In the genomic region with DNA sequence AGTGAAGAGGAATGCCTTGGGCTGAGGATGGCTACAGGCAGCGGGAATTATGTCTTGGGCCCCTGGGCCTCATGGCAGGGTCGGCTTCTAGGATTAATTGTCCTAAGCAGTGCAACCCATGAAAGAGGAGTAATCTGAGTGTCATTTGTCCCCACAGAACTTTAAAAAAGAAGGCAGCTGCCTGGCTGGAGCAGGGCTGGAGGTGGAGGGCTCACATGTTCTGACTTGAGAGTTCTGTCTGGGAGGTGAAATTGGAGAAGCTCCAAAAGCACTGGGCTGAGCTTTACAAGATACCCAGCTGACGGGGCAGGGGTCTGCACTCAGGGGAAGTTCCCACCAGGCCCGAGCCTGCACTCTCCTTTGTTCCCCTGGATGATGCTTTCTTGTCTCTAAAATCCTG, we compare ENCODE assay signal across 1 cellular context.
TF ChIP-seq lines count a peak whose summit lies in the region.

No MANE protein-coding gene starts in this region.

TF ChIP-seq in GM23338, 12 proteins besides CTCF, POLR2A, EP300 and RAD21 (continued from another document):
- TF ChIP-seq, protein P1, sequence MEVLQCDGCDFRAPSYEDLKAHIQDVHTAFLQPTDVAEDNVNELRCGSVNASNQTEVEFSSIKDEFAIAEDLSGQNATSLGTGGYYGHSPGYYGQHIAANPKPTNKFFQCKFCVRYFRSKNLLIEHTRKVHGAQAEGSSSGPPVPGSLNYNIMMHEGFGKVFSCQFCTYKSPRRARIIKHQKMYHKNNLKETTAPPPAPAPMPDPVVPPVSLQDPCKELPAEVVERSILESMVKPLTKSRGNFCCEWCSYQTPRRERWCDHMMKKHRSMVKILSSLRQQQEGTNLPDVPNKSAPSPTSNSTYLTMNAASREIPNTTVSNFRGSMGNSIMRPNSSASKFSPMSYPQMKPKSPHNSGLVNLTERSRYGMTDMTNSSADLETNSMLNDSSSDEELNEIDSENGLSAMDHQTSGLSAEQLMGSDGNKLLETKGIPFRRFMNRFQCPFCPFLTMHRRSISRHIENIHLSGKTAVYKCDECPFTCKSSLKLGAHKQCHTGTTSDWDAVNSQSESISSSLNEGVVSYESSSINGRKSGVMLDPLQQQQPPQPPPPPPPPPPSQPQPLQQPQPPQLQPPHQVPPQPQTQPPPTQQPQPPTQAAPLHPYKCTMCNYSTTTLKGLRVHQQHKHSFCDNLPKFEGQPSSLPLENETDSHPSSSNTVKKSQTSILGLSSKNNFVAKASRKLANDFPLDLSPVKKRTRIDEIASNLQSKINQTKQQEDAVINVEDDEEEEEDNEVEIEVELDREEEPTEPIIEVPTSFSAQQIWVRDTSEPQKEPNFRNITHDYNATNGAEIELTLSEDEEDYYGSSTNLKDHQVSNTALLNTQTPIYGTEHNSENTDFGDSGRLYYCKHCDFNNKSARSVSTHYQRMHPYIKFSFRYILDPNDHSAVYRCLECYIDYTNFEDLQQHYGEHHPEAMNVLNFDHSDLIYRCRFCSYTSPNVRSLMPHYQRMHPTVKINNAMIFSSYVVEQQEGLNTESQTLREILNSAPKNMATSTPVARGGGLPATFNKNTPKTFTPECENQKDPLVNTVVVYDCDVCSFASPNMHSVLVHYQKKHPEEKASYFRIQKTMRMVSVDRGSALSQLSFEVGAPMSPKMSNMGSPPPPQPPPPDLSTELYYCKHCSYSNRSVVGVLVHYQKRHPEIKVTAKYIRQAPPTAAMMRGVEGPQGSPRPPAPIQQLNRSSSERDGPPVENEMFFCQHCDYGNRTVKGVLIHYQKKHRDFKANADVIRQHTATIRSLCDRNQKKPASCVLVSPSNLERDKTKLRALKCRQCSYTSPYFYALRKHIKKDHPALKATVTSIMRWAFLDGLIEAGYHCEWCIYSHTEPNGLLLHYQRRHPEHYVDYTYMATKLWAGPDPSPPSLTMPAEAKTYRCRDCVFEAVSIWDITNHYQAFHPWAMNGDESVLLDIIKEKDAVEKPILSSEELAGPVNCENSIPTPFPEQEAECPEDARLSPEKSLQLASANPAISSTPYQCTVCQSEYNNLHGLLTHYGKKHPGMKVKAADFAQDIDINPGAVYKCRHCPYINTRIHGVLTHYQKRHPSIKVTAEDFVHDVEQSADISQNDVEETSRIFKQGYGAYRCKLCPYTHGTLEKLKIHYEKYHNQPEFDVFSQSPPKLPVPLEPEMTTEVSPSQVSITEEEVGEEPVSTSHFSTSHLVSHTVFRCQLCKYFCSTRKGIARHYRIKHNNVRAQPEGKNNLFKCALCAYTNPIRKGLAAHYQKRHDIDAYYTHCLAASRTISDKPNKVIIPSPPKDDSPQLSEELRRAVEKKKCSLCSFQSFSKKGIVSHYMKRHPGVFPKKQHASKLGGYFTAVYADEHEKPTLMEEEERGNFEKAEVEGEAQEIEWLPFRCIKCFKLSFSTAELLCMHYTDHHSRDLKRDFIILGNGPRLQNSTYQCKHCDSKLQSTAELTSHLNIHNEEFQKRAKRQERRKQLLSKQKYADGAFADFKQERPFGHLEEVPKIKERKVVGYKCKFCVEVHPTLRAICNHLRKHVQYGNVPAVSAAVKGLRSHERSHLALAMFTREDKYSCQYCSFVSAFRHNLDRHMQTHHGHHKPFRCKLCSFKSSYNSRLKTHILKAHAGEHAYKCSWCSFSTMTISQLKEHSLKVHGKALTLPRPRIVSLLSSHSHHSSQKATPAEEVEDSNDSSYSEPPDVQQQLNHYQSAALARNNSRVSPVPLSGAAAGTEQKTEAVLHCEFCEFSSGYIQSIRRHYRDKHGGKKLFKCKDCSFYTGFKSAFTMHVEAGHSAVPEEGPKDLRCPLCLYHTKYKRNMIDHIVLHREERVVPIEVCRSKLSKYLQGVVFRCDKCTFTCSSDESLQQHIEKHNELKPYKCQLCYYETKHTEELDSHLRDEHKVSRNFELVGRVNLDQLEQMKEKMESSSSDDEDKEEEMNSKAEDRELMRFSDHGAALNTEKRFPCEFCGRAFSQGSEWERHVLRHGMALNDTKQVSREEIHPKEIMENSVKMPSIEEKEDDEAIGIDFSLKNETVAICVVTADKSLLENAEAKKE (CRISPR knock-in tag; IDR thresholded peaks at IDR 0.05) = no peak
- TF ChIP-seq JUNB (IDR thresholded peaks at IDR 0.05; ENCODE audit: unreplicated experiment) = no peak
